ENCODE assay signal across 33 cellular contexts in genomic region chr19:48921721-48922500, GRCh38. TPM values are rescaled to one million over a fixed set of nuclear protein-coding genes. Genes with fewer than 3 reads are reported as not detected.
"Had no signal": no experiment of that assay in that cellular context is flagged by ENCODE, and none has a peak within 500 bp of the region (broad histone marks: within the 10 kb centered on the region; RNA-seq: fewer than 3 reads in every experiment).

No MANE protein-coding gene starts in this region.

- H3K4me2 ChIP-seq: smooth muscle cell had no signal

- ATAC-seq: foreskin keratinocyte; left colon; left ventricle myocardium superior; lower lobe of right lung; naive thymus-derived CD8-positive, alpha-beta T cell had no signal

- H3K9me3 ChIP-seq: esophagus muscularis mucosa, heart right ventricle, lower lobe of right lung, stomach, thyroid gland, vagina had no signal

- FAIRE-seq: endothelial cell of umbilical vein, islet of Langerhans had no signal

- H2AFZ ChIP-seq: parathyroid adenoma had no signal

- H3K4me1 ChIP-seq: parathyroid adenoma, thyroid gland had no signal

- H3K79me2 ChIP-seq: parathyroid adenoma had no signal

- H3K4me3 ChIP-seq: coronary artery, esophagus muscularis mucosa, heart right ventricle, lower lobe of right lung, smooth muscle cell, stomach, thyroid gland, vagina had no signal

- H3K9ac ChIP-seq: parathyroid adenoma had no signal

- H3K27ac ChIP-seq: coronary artery, esophagus muscularis mucosa, foreskin keratinocyte, heart right ventricle, lower lobe of right lung, parathyroid adenoma, stomach, thyroid gland, vagina had no signal

- H3K27me3 ChIP-seq: esophagus muscularis mucosa, foreskin keratinocyte, heart right ventricle, stomach, thyroid gland, vagina had no signal

- DNase-seq: dermis blood vessel endothelial cell; effector memory CD4-positive, alpha-beta T cell; foreskin keratinocyte; glutamatergic neuron; heart right ventricle; hippocampal formation; kidney glomerular epithelial cell; left colon; left ventricle myocardium superior; lower lobe of right lung; naive thymus-derived CD8-positive, alpha-beta T cell; nephron progenitor cell; occipital lobe; stimulated activated CD4-positive, alpha-beta T cell treated with anti-CD3 and anti-CD28 coated beads, Interleukin-12 subunit alpha, Interleukin-12 subunit beta, amount 100 ng/mL, for 4 hours; stimulated activated CD4-positive, alpha-beta T cell treated with anti-CD3 and anti-CD28 coated beads, Interleukin-1b, Interleukin-23, amount 100 ng/mL, for 48 hours; stimulated activated CD4-positive, alpha-beta T cell treated with anti-CD3 and anti-CD28 coated beads, Interleukin-4, amount 100 ng/mL, for 1 hour; stimulated activated CD8-positive, alpha-beta memory T cell treated with anti-CD3 and anti-CD28 coated beads, Interleukin-4, amount 100 ng/mL, for 48 hours; stimulated activated naive CD4-positive, alpha-beta T cell treated with Interleukin-2 at 50 U/mL for 16 hours; stomach; thyroid gland; trophoblast cell had no signal

RNA-seq across cellular contexts. Expression of gene DHDH, which starts 11.6 kb away (rescaled TPM):
- total RNA-seq: dermis blood vessel endothelial cell, endothelial cell of umbilical vein, left ventricle myocardium superior, occipital lobe, thyroid gland, ureter, vagina had no signal
- polyA plus RNA-seq: endothelial cell of umbilical vein had no signal

RNA-seq across cellular contexts. Expression of gene TULP2, which starts 23.4 kb away (rescaled TPM):
- total RNA-seq: endothelial cell of umbilical vein; epithelial cell of proximal tubule; foreskin keratinocyte; left colon; left ventricle myocardium superior; lower lobe of right lung; mesenteric fat pad; myocyte; naive thymus-derived CD8-positive, alpha-beta T cell; occipital lobe; smooth muscle cell; temporal lobe; ureter; vagina had no signal
- polyA plus RNA-seq: stomach had no signal
